Comparison of ENCODE assay signal across 25 cellular contexts in the genomic region with DNA sequence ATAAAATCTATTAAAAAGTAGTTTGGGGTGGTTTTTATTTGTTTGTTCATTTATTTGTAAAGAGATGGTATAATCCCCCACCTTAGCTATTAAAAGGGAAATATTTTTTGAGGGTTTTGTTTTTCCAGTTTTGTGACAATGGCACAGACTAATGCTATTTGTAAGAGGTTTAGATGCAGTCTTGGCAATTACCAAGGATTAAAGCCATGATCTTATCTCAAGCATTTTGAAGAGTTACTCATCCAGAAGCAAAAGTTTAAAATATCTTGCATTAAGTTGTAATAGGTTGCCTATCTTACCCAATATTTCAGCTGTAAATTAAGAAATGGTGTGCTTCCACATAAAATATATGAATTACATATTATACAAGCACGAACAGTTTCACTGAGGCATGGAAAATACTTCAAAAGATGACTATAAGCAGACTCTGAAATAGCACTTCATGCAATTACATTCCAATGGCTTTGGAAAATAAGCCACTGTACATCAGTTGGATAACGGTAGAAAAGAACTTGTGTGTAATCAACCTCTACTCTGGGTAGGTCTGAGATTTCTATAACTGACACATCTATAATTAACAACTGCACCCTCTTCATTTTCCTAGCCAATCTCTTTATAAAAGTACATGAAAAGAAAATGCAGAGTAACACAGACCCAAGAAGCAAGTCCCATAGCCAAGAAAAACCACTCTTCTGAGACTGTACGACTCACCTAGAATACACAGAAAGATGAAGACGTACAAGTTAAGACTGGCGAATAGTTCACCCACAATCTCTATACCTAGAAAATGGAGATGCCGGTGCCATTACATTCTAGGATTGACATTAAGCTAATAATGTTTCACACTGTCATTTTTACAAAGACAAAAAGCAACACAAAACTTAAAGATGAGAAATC.
DNase-seq lines count a peak whose midpoint lies in the region; ATAC-seq, FAIRE-seq and TF ChIP-seq lines count a peak whose summit lies in the region.
"Had no signal": no experiment of that assay in that cellular context is flagged by ENCODE, and none has a peak within 500 bp of the region (broad histone marks: within the 10 kb centered on the region; RNA-seq: fewer than 3 reads in every experiment).

No MANE protein-coding gene starts in this region.

- H3K4me1 ChIP-seq in A549 (peaks cover 44% of the 10 kb centered on the region), GM23248 (ENCODE audit: insufficient read depth) (peaks cover 58% of the 10 kb centered on the region), SK-N-SH (ENCODE audit: control insufficient read depth in 1 of 2, insufficient read depth in 2 of 2, low read depth in 1 of 2, low read length in 1 of 2) (peaks cover 12 to 69% of the 10 kb centered on the region in 2 experiments), adrenal gland (replicated peaks in 1 of 2) (peaks cover 11 to 17% of the 10 kb centered on the region in 2 donors), transverse colon (peaks cover 0 to 4% (median 0%) of the 10 kb centered on the region in 4 donors)
- H3K4me1 ChIP-seq: uterus had no signal

- H3K4me1 Mint-ChIP-seq in endothelial cell (ENCODE audit: unreplicated experiment): peaks cover 33% of the 10 kb centered on the region

- POLR2A ChIA-PET in A549 (lab: Yijun Ruan, JAX) (no interaction called here), SK-N-SH (lab: Yijun Ruan, JAX) (no interaction called here)

- H3K27me3 ChIP-seq in GM23248 (replicated peaks; ENCODE audit: insufficient read depth): no peaks in the 10 kb centered on the region
- H3K27me3 ChIP-seq in SK-N-SH (ENCODE audit: insufficient read depth): no peaks in the 10 kb centered on the region
- no peaks in the 10 kb centered on the region for H3K27me3 ChIP-seq in adrenal gland
- no peaks in the 10 kb centered on the region for H3K27me3 ChIP-seq in transverse colon
- H3K27me3 ChIP-seq: cardiac muscle cell, dorsolateral prefrontal cortex, esophagus muscularis mucosa, MG63, ovary, uterus had no signal

- peaks cover 5% of the 10 kb centered on the region for H3K27me3 Mint-ChIP-seq in endothelial cell (ENCODE audit: unreplicated experiment)

- 68% methylated on average over 6 of the region's 6 CpGs for WGBS in A549 (ENCODE audit: missing lambda C conversion rate)
- 86 to 87% methylated on average over 6 of the region's 6 CpGs for whole genome bisulfite sequencing in GM23248 (ENCODE audit: low coverage in 1 of 2, low lambda C conversion rate in 2 of 2, missing lambda C conversion rate in 2 of 2), 2 experiments
- 69% methylated on average over 6 of the region's 6 CpGs for WGBS in SK-N-SH (ENCODE audit: low lambda C conversion rate)
- 94 to 96% (median 95%) methylated on average over 6 of the region's 6 CpGs for WGBS in adrenal gland, 4 donors
- 83 to 87% methylated on average over 6 of the region's 6 CpGs for WGBS in transverse colon (ENCODE audit: low coverage in 1 of 2), 2 donors

- no peak for TF ChIP-seq EP300 in A549 (IDR thresholded peaks at IDR 0.05)
- no peak; a peak in 1 of 4 replicates for TF ChIP-seq EP300 in SK-N-SH (IDR thresholded peaks at IDR 0.05; ENCODE audit: borderline replicate concordance in 1 of 2, low read depth in 1 of 2, low read length in 1 of 2)
- TF ChIP-seq EP300 in transverse colon (IDR thresholded peaks at IDR 0.05; ENCODE audit: low read depth): no peak

- peaks cover 100% of the 10 kb centered on the region for H3K79me2 ChIP-seq in GM23248 (ENCODE audit: insufficient read depth)
- H3K79me2 ChIP-seq in SK-N-SH (ENCODE audit: insufficient read depth): peaks cover 100% of the 10 kb centered on the region

- TF ChIP-seq CTCF in A549 (IDR thresholded peaks at IDR 0.05) (no peak), SK-N-SH (IDR thresholded peaks at IDR 0.05) (no peak), fibroblast of the aortic adventitia (IDR thresholded peaks at IDR 0.05; ENCODE audit: insufficient read depth, low read length) (no peak), adrenal gland (IDR thresholded peaks at IDR 0.05) (no peak), endothelial cell (IDR thresholded peaks at IDR 0.05; ENCODE audit: unreplicated experiment) (no peak), transverse colon (IDR thresholded peaks at IDR 0.05) (no peak)

- H3K4me2 ChIP-seq in A549: no peak overlapping the region
- H3K4me2 ChIP-seq in GM23248 (ENCODE audit: unreplicated experiment): peak overlapping the region; percentile 75
- H3K4me2 ChIP-seq in SK-N-SH: peak overlapping the region; percentile 56

- DNase-seq in A549 (ENCODE audit: low read depth in 1 of 2, low spot score in 1 of 2): no peak
- DNase-seq in GM23248: peak; percentile 50
- DNase-seq in SK-N-SH: no peak
- DNase-seq in fibroblast of the aortic adventitia (ENCODE audit: low read depth): peak; percentile 29
- DNase-seq in adrenal gland: no peak
- DNase-seq in endothelial cell (ENCODE audit: low spot score): no peak
- no peak for DNase-seq in activated CD8-positive, alpha-beta memory T cell treated with anti-CD3 and anti-CD28 coated beads, Interleukin-2, amount 50 U/mL, for 48 hours
- no peak for DNase-seq in transverse colon
- DNase-seq: activated CD4-positive, alpha-beta T cell treated with anti-CD3 and anti-CD28 coated beads for 1 hour; DMS 273 treated with DMSO at 0.1 percent for 48 hours; dorsolateral prefrontal cortex; GF-D8; glutamatergic neuron; left colon; MG63; naive thymus-derived CD8-positive, alpha-beta T cell; NCI-H1436; NCI-H69; ovary; right cardiac atrium; substantia nigra; uterus had no signal

- no peak for TF ChIP-seq POLR2A in A549 (IDR thresholded peaks at IDR 0.05; ENCODE audit: low read length)
- TF ChIP-seq POLR2A in adrenal gland (IDR thresholded peaks at IDR 0.05): no peak
- TF ChIP-seq POLR2A in transverse colon (IDR thresholded peaks at IDR 0.05): no peak

- TF ChIP-seq RAD21 in A549 (conservative IDR thresholded peaks at IDR 0.05 in 1 of 2, IDR thresholded peaks at IDR 0.05 in 1 of 2) (no peak), SK-N-SH (IDR thresholded peaks at IDR 0.05; ENCODE audit: low read length) (no peak)

- H4K20me1 ChIP-seq in GM23248 (ENCODE audit: insufficient read depth) (peaks cover 7% of the 10 kb centered on the region; the same call in 1 of the 2 replicates), SK-N-SH (ENCODE audit: insufficient read depth) (no peaks in the 10 kb centered on the region)

- peaks cover 58% of the 10 kb centered on the region for H3F3A ChIP-seq in GM23248 (ENCODE audit: insufficient read depth)
- peaks cover 56% of the 10 kb centered on the region for H3F3A ChIP-seq in SK-N-SH (replicated peaks; ENCODE audit: insufficient read depth)

- H3K36me3 Mint-ChIP-seq in endothelial cell (ENCODE audit: low read depth, unreplicated experiment): no peaks in the 10 kb centered on the region
- H3K36me3 Mint-ChIP-seq: naive thymus-derived CD8-positive, alpha-beta T cell had no signal

- no peak overlapping the region for H3K4me3 Mint-ChIP-seq in endothelial cell (ENCODE audit: unreplicated experiment)
- H3K4me3 Mint-ChIP-seq: naive thymus-derived CD8-positive, alpha-beta T cell had no signal

- H3K36me3 ChIP-seq in GM23248 (ENCODE audit: low read depth): 0 out of 2 replicates have a peak, but pooled peaks cover 3% of the 10 kb centered on the region
- H3K36me3 ChIP-seq in SK-N-SH (replicated peaks in 1 of 2; ENCODE audit: control insufficient read depth in 1 of 2, insufficient read depth in 2 of 2, low read length in 1 of 2): peaks cover 0 to 4% of the 10 kb centered on the region in 2 experiments
- no peaks in the 10 kb centered on the region for H3K36me3 ChIP-seq in adrenal gland (replicated peaks in 1 of 2)
- H3K36me3 ChIP-seq in transverse colon: no peaks in the 10 kb centered on the region
- H3K36me3 ChIP-seq: cardiac muscle cell, esophagus muscularis mucosa, ovary, uterus had no signal

- in situ Hi-C loops in GM23248 (cut with MboI) (no loop called here), transverse colon (cut with MboI; ENCODE audit: low pct_ligation_motif_present in 1 of 4, low pct_unique_long_range_greater_than_20kb in 1 of 4, low sequenced_read_pairs in 3 of 4) (no loop called here)

- no peaks in the 10 kb centered on the region for H3K9me3 Mint-ChIP-seq in endothelial cell (ENCODE audit: unreplicated experiment)
- H3K9me3 Mint-ChIP-seq: naive thymus-derived CD8-positive, alpha-beta T cell had no signal

- 0 out of 6 replicates have a peak overlapping the region, but pooled peaks of 1 of the 2 experiments have one; percentile 34 for H3K27ac ChIP-seq in A549
- H3K27ac ChIP-seq in GM23248: peak overlapping the region; percentile 76; the same call in 1 of the 2 replicates
- H3K27ac ChIP-seq in SK-N-SH (ENCODE audit: low read depth in 2 of 2, low read length in 1 of 2): peak overlapping the region; percentile 6 to 86; a peak in 3 of 4 replicates
- H3K27ac ChIP-seq in adrenal gland: no peak overlapping the region
- H3K27ac ChIP-seq in transverse colon: no peak overlapping the region
- H3K27ac ChIP-seq: cardiac muscle cell, dorsolateral prefrontal cortex, esophagus muscularis mucosa, ovary, uterus had no signal

- H3K4me3 ChIP-seq in A549 (no peak overlapping the region), GM23248 (no peak overlapping the region), SK-N-SH (ENCODE audit: low read depth in 2 of 2, low read length in 1 of 2) (0 out of 4 replicates have a peak overlapping the region, but pooled peaks of 1 of the 2 experiments have one; percentile 11), fibroblast of the aortic adventitia (ENCODE audit: low read depth, low read length) (no peak overlapping the region), adrenal gland (no peak overlapping the region), transverse colon (no peak overlapping the region)
- H3K4me3 ChIP-seq: cardiac muscle cell, dorsolateral prefrontal cortex, esophagus muscularis mucosa, MG63, ovary, uterus had no signal

- H3K9me3 ChIP-seq in A549 (no peaks in the 10 kb centered on the region), GM23248 (ENCODE audit: low read depth) (no peaks in the 10 kb centered on the region), SK-N-SH (no peaks in the 10 kb centered on the region), adrenal gland (replicated peaks in 1 of 3) (no peaks in the 10 kb centered on the region), transverse colon (no peaks in the 10 kb centered on the region)
- H3K9me3 ChIP-seq: esophagus muscularis mucosa, MG63, ovary, uterus had no signal

- H3K9me2 ChIP-seq in GM23248 (ENCODE audit: insufficient read depth) (no peaks in the 10 kb centered on the region), SK-N-SH (no peaks in the 10 kb centered on the region)

- no peak overlapping the region for H3K27ac Mint-ChIP-seq in endothelial cell (ENCODE audit: unreplicated experiment)
- H3K27ac Mint-ChIP-seq: naive thymus-derived CD8-positive, alpha-beta T cell had no signal

- H2AFZ ChIP-seq in GM23248 (no peak overlapping the region), SK-N-SH (ENCODE audit: low read depth) (no peak overlapping the region)

- CTCF ChIA-PET in A549 (lab: Yijun Ruan, JAX): interaction anchor here (1.0 to 2.4 kb wide), 3 partner anchors 15 to 130 kb away, joined by 3 to 9 read pairs (median 5); no protein-coding TSS in a partner anchor
- CTCF ChIA-PET in SK-N-SH (lab: Yijun Ruan, JAX): interaction anchor here (1.2 kb wide), 1 partner anchor 67 kb away, joined by 3 read pairs; no protein-coding TSS in a partner anchor

- ATAC-seq in A549: peak in 1 of 2 experiments; percentile 37; a peak in 1 of 6 replicates
- ATAC-seq: HepG2; left colon; naive thymus-derived CD8-positive, alpha-beta T cell had no signal

- peak; percentile 68 for FAIRE-seq in A549 (lab: Jason Lieb, UNC)
- FAIRE-seq: HepG2 had no signal

- intact Hi-C loops in adrenal gland (cut with DNase I): no loop called here
- intact Hi-C loops in transverse colon (cut with DNase I; ENCODE audit: low total_unique reads): no loop called here

- no peak overlapping the region for H3K9ac ChIP-seq in GM23248
- peak overlapping the region; percentile 6; the same call in 1 of the 2 replicates for H3K9ac ChIP-seq in SK-N-SH

Comparison
In these comparisons a context has a peak if more than half of its experiments do, and no peak if none do; other contexts are left out.
1. DNase-seq: peak in GM23248 (single experiment) and fibroblast of the aortic adventitia (single experiment); none in A549 (0 of 2), SK-N-SH (single experiment), adrenal gland (0 of 7), endothelial cell (single experiment), activated CD8-positive, alpha-beta memory T cell treated with anti-CD3 and anti-CD28 coated beads, Interleukin-2, amount 50 U/mL, for 48 hours (single experiment) and transverse colon (single experiment).
2. H3K27ac ChIP-seq: peak in GM23248 (single experiment) and SK-N-SH (2 of 2); none in adrenal gland (0 of 5) and transverse colon (0 of 4).
3. Of the 12 proteins assayed by ChIP-seq in both A549 and SK-N-SH: peak only in A549: none; only in SK-N-SH: FOSL2 and PBX3; in both: none; in neither: 10.